Comparison of ENCODE assay signal across 7 cellular contexts in genomic region chr10:37856881-37857286, GRCh38. TPM values are rescaled to one million over a fixed set of nuclear protein-coding genes. Genes with fewer than 3 reads are reported as not detected.
DNase-seq lines count a peak whose midpoint lies in the region; ATAC-seq and TF ChIP-seq lines count a peak whose summit lies in the region.

No MANE protein-coding gene starts in this region.

- H3K27me3 Mint-ChIP-seq in activated CD8-positive, alpha-beta T cell treated with anti-CD3 and anti-CD28 coated beads, Interleukin-2, amount 10 ng/mL, durations not matched to agents 7 days and 5 days (ENCODE audit: low read depth): no peaks in the 10 kb centered on the region

- H3K4me3 ChIP-seq in GM12864 (ENCODE audit: low read depth, low read length) (peak overlapping the region; percentile 96), fibroblast of pulmonary artery (replicated peaks; ENCODE audit: low read depth, low read length) (peak overlapping the region; percentile 85), ovary (peak overlapping the region; percentile 92)

- H3K4me3 Mint-ChIP-seq in activated CD8-positive, alpha-beta T cell treated with anti-CD3 and anti-CD28 coated beads, Interleukin-2, amount 10 ng/mL, durations not matched to agents 7 days and 5 days: peak overlapping the region; percentile 83

- peaks cover 23% of the 10 kb centered on the region for H3K4me1 Mint-ChIP-seq in activated CD8-positive, alpha-beta T cell treated with anti-CD3 and anti-CD28 coated beads, Interleukin-2, amount 10 ng/mL, durations not matched to agents 7 days and 5 days (ENCODE audit: low read depth)

- DNase-seq in GM12864 (ENCODE audit: low read depth): no peak
- DNase-seq in Kasumi-1 (lab: John Stamatoyannopoulos, UW): peak; percentile 33 to 50
- DNase-seq in activated CD8-positive, alpha-beta T cell treated with anti-CD3 and anti-CD28 coated beads, Interleukin-2, amount 10 ng/mL, durations not matched to agents 7 days and 5 days: peak; percentile 51
- no peak for DNase-seq in fibroblast of pulmonary artery (ENCODE audit: low read depth)
- DNase-seq in ovary: peak in 4 of 5 donors; percentile 25 to 52 (median 36)
- no peak for DNase-seq in NCI-H524 treated with DMSO at 0.1 percent for 48 hours (lab: John Stamatoyannopoulos, UW)

- intact Hi-C loops in ovary (cut with DNase I): loop anchor here in 3 of 4 donors (5.0 to 10.0 kb wide), 3 partner anchors 118 to 238 kb away; partner anchors contain the start of genes ZNF25 (in 2 of the 3), ZNF33A (in 1 of the 3) and ZNF37A (in 1 of the 3)

- peaks cover 24% of the 10 kb centered on the region for H3K36me3 Mint-ChIP-seq in activated CD8-positive, alpha-beta T cell treated with anti-CD3 and anti-CD28 coated beads, Interleukin-2, amount 10 ng/mL, durations not matched to agents 7 days and 5 days (ENCODE audit: low read depth)

- no peak for TF ChIP-seq POLR2A in ovary (IDR thresholded peaks at IDR 0.05)

- H3K27me3 ChIP-seq in ovary: no peaks in the 10 kb centered on the region

- H3K36me3 ChIP-seq in ovary: no peaks in the 10 kb centered on the region

- H3K27ac Mint-ChIP-seq in activated CD8-positive, alpha-beta T cell treated with anti-CD3 and anti-CD28 coated beads, Interleukin-2, amount 10 ng/mL, durations not matched to agents 7 days and 5 days: peak overlapping the region; percentile 92

- no peaks in the 10 kb centered on the region for H3K9me3 Mint-ChIP-seq in activated CD8-positive, alpha-beta T cell treated with anti-CD3 and anti-CD28 coated beads, Interleukin-2, amount 10 ng/mL, durations not matched to agents 7 days and 5 days (ENCODE audit: insufficient read depth)

- peak; percentile 17 for ATAC-seq in GM21825 (IDR thresholded peaks at IDR 0.05; ENCODE audit: unreplicated experiment)
- ATAC-seq in activated CD8-positive, alpha-beta T cell treated with anti-CD3 and anti-CD28 coated beads, Interleukin-2, amount 10 ng/mL, durations not matched to agents 7 days and 5 days: peak; percentile 28

- CTCF ChIA-PET in activated CD8-positive, alpha-beta T cell treated with anti-CD3 and anti-CD28 coated beads, Interleukin-2, amount 10 ng/mL, durations not matched to agents 7 days and 5 days (lab: Charles Lee): interaction anchor here (0.9 to 1.1 kb wide), 2 partner anchors 118 to 120 kb away, joined by 3 read pairs; partner anchors contain the start of gene ZNF25

- peaks cover 8% of the 10 kb centered on the region for H3K4me1 ChIP-seq in ovary (ENCODE audit: insufficient read depth)

- TF ChIP-seq CTCF in GM12864 (IDR thresholded peaks at IDR 0.05; ENCODE audit: low read depth, low read length, missing control alignments): no peak
- TF ChIP-seq CTCF in fibroblast of pulmonary artery (IDR thresholded peaks at IDR 0.05; ENCODE audit: low read length, missing control alignments): no peak
- TF ChIP-seq CTCF in ovary (IDR thresholded peaks at IDR 0.05): no peak

- H3K9me3 ChIP-seq in ovary: no peaks in the 10 kb centered on the region

- TF ChIP-seq EP300 in ovary (IDR thresholded peaks at IDR 0.05): no peak

- POLR2A ChIA-PET in activated CD8-positive, alpha-beta T cell treated with anti-CD3 and anti-CD28 coated beads, Interleukin-2, amount 10 ng/mL, durations not matched to agents 7 days and 5 days (lab: Charles Lee): no interaction called here

- H3K27ac ChIP-seq in ovary: peak overlapping the region; percentile 98 to 99

- 0 to 1% (median 1%) methylated on average over 16 of the region's 16 CpGs for WGBS in ovary, 3 donors

RNA-seq across cellular contexts. Expression of gene ZNF248, which starts 0.5 kb away (rescaled TPM):
- total RNA-seq in activated CD8-positive, alpha-beta T cell treated with anti-CD3 and anti-CD28 coated beads, Interleukin-2, amount 10 ng/mL, durations not matched to agents 7 days and 5 days: 1 to 10 TPM; 6.9 to 7.4 TPM
- 10 to 100 TPM; 13.6 to 19.9 (median 17.5) TPM for total RNA-seq in ovary
- 10 to 100 TPM in 1 of 2 donors, 1 to 10 TPM in 1; 9.1 to 18.3 TPM for polyA plus RNA-seq in ovary

Comparison
In these comparisons a context has a peak if more than half of its experiments do, and no peak if none do; other contexts are left out.
1. DNase-seq: peak in Kasumi-1 (2 of 2), activated CD8-positive, alpha-beta T cell treated with anti-CD3 and anti-CD28 coated beads, Interleukin-2, amount 10 ng/mL, durations not matched to agents 7 days and 5 days (single experiment) and ovary (4 of 5); none in GM12864 (single experiment), fibroblast of pulmonary artery (single experiment) and NCI-H524 treated with DMSO at 0.1 percent for 48 hours (single experiment).
2. Peak in every context shown above with its lines, with median percentiles within 50 percentile points of each other: H3K4me3 ChIP-seq.